In genomic region chr1:164635074-164635783, GRCh38 we compare ENCODE assay signal across 1 cellular context.
A peak's percentile ranks its signal among the peaks of the same experiment; 100 is the strongest.
TF ChIP-seq lines count a peak whose summit lies in the region.

No MANE protein-coding gene starts in this region.

TF ChIP-seq in H1, 55 proteins besides CTCF, POLR2A, EP300 and RAD21 (continued from another document):
- TF ChIP-seq SP1 (IDR thresholded peaks at IDR 0.05; ENCODE audit: low read depth, low read length): peak; percentile 28; the same call in 1 of the 2 replicates
- TF ChIP-seq HDAC2 (IDR thresholded peaks at IDR 0.05; ENCODE audit: borderline replicate concordance in 1 of 2, low read depth in 2 of 2, low read length in 2 of 2): peak in 1 of 2 experiments; percentile 21; a peak in 1 of 4 replicates
- TF ChIP-seq PHF8 (conservative IDR thresholded peaks at IDR 0.05; ENCODE audit: low read depth, low read length): no peak
- peak; percentile 50 for TF ChIP-seq ASH2L (IDR thresholded peaks at IDR 0.05; ENCODE audit: low read length)
